16 cellular contexts compared by ENCODE assay signal in the genomic region with DNA sequence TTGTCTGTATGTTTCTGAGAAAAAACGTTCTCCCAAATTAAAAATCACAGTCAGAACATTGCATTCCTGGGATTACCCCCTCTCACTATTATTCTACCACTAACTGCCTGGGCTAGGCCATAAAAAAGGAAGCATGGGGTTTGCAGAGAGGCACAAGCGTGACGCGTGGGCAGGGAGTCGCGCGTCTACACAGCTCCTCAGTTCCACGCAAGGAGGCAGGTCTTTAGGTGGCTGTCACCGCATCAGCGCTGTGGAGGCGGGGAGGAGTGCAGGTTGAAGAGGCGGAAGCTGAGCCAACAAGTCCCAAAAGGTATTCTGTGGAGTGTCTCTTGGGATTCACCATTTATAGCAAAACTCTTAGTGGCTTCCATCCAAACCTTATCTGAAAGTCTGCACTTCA.
"Had no signal": no experiment of that assay in that cellular context is flagged by ENCODE, and none has a peak within 500 bp of the region (broad histone marks: within the 10 kb centered on the region; RNA-seq: fewer than 3 reads in every experiment).

No MANE protein-coding gene starts in this region.

- H3K4me1 ChIP-seq: body of pancreas, foreskin keratinocyte, left ventricle myocardium inferior, upper lobe of left lung had no signal

- H3K9me3 ChIP-seq: body of pancreas, left ventricle myocardium inferior, thoracic aorta, upper lobe of left lung had no signal

- H3K27ac ChIP-seq: body of pancreas, cardiac muscle cell, foreskin keratinocyte, left ventricle myocardium inferior, thoracic aorta, upper lobe of left lung, WERI-Rb-1 had no signal

- H3K4me3 ChIP-seq: body of pancreas, cardiac muscle cell, left ventricle myocardium inferior, thoracic aorta, upper lobe of left lung had no signal

- DNase-seq: activated CD4-positive, alpha-beta T cell treated with anti-CD3 and anti-CD28 coated beads for 1 hour; activated gamma-delta T cell treated with Interleukin-2 at 50 U/mL for 16 hours; activated T-cell treated with anti-CD3 and anti-CD28 coated beads, Interleukin-2, amount 50 U/mL, for 1 hour; body of pancreas; effector CD4-positive, alpha-beta T cell; foreskin keratinocyte; immature natural killer cell; left ventricle myocardium inferior; natural killer cell; stimulated activated CD4-positive, alpha-beta T cell treated with anti-CD3 and anti-CD28 coated beads, Interleukin-4, amount 100 ng/mL, for 1 hour; stimulated activated naive CD4-positive, alpha-beta T cell; T-helper 2 cell; WERI-Rb-1 had no signal

- H3K36me3 ChIP-seq: cardiac muscle cell, left ventricle myocardium inferior, thoracic aorta, upper lobe of left lung, WERI-Rb-1 had no signal

- H3K27me3 ChIP-seq: body of pancreas, cardiac muscle cell, foreskin keratinocyte, upper lobe of left lung had no signal
